Comparison of ENCODE assay signal across 8 cellular contexts in genomic region chr1:143792047-143792937, GRCh38.
DNase-seq lines count a peak whose midpoint lies in the region; ATAC-seq and TF ChIP-seq lines count a peak whose summit lies in the region.
"Not testable (repeated sequence)": the region's sequence is repeated elsewhere in the genome, so short reads cannot be mapped to it uniquely, and the experiment has no call there.

No MANE protein-coding gene starts in this region.

- not testable (repeated sequence) for H3K9me3 ChIP-seq in CD4-positive, alpha-beta T cell (ENCODE audit: control insufficient read depth, low read length); T-helper 17 cell (ENCODE audit: control insufficient read depth, low read length, poor library complexity, severe bottlenecking); mucosa of descending colon; upper lobe of right lung

- POLR2A ChIA-PET in CD4-positive, alpha-beta T cell (lab: Charles Lee); activated CD8-positive, alpha-beta T cell treated with anti-CD3 and anti-CD28 coated beads, Interleukin-2, amount 10 ng/mL, durations not matched to agents 7 days and 5 days (lab: Charles Lee); activated naive CD8-positive, alpha-beta T cell treated with anti-CD3 and anti-CD28 coated beads, Interleukin-2, amount 10 ng/mL, durations not matched to agents 7 days and 5 days (lab: Charles Lee): not testable (repeated sequence)

- not testable (repeated sequence) for H3K4me1 ChIP-seq in foreskin keratinocyte; mucosa of descending colon (ENCODE audit: low read depth); upper lobe of right lung

- H3K4me1 Mint-ChIP-seq in CD4-positive, alpha-beta T cell (ENCODE audit: low read depth); T-helper 17 cell; activated CD8-positive, alpha-beta T cell treated with anti-CD3 and anti-CD28 coated beads, Interleukin-2, amount 10 ng/mL, durations not matched to agents 7 days and 5 days (ENCODE audit: low read depth); activated naive CD8-positive, alpha-beta T cell treated with anti-CD3 and anti-CD28 coated beads, Interleukin-2, amount 10 ng/mL, durations not matched to agents 7 days and 5 days: not testable (repeated sequence)

- not testable (repeated sequence) for H3K9me3 Mint-ChIP-seq in CD4-positive, alpha-beta T cell; activated CD8-positive, alpha-beta T cell treated with anti-CD3 and anti-CD28 coated beads, Interleukin-2, amount 10 ng/mL, durations not matched to agents 7 days and 5 days (ENCODE audit: insufficient read depth); activated naive CD8-positive, alpha-beta T cell treated with anti-CD3 and anti-CD28 coated beads, Interleukin-2, amount 10 ng/mL, durations not matched to agents 7 days and 5 days

- H3K4me3 Mint-ChIP-seq in CD4-positive, alpha-beta T cell; T-helper 17 cell; activated CD8-positive, alpha-beta T cell treated with anti-CD3 and anti-CD28 coated beads, Interleukin-2, amount 10 ng/mL, durations not matched to agents 7 days and 5 days; activated naive CD8-positive, alpha-beta T cell treated with anti-CD3 and anti-CD28 coated beads, Interleukin-2, amount 10 ng/mL, durations not matched to agents 7 days and 5 days: not testable (repeated sequence)

- not testable (repeated sequence) for H3K27ac Mint-ChIP-seq in CD4-positive, alpha-beta T cell; T-helper 17 cell; activated CD8-positive, alpha-beta T cell treated with anti-CD3 and anti-CD28 coated beads, Interleukin-2, amount 10 ng/mL, durations not matched to agents 7 days and 5 days; activated naive CD8-positive, alpha-beta T cell treated with anti-CD3 and anti-CD28 coated beads, Interleukin-2, amount 10 ng/mL, durations not matched to agents 7 days and 5 days

- not testable (repeated sequence) for H3K27me3 ChIP-seq in CD4-positive, alpha-beta T cell (ENCODE audit: control insufficient read depth, insufficient read depth, low read length); foreskin keratinocyte; upper lobe of right lung

- not testable (repeated sequence) for H3K36me3 Mint-ChIP-seq in CD4-positive, alpha-beta T cell (ENCODE audit: low read depth); T-helper 17 cell (ENCODE audit: low read depth); activated CD8-positive, alpha-beta T cell treated with anti-CD3 and anti-CD28 coated beads, Interleukin-2, amount 10 ng/mL, durations not matched to agents 7 days and 5 days (ENCODE audit: low read depth); activated naive CD8-positive, alpha-beta T cell treated with anti-CD3 and anti-CD28 coated beads, Interleukin-2, amount 10 ng/mL, durations not matched to agents 7 days and 5 days

- peak; percentile 78 for ATAC-seq in CD4-positive, alpha-beta T cell (ENCODE audit: poor library complexity)
- ATAC-seq in T-helper 17 cell: peak; percentile 87
- peak; percentile 42 for ATAC-seq in activated CD8-positive, alpha-beta T cell treated with anti-CD3 and anti-CD28 coated beads, Interleukin-2, amount 10 ng/mL, durations not matched to agents 7 days and 5 days
- ATAC-seq in activated naive CD8-positive, alpha-beta T cell treated with anti-CD3 and anti-CD28 coated beads, Interleukin-2, amount 10 ng/mL, durations not matched to agents 7 days and 5 days (ENCODE audit: low read depth): peak; percentile 47
- peak; percentile 50 for ATAC-seq in foreskin keratinocyte
- ATAC-seq in mucosa of descending colon: peak; percentile 26
- peak; percentile 24 for ATAC-seq in sciatic nerve
- peak; percentile 69 for ATAC-seq in upper lobe of right lung

- H3K36me3 ChIP-seq in mucosa of descending colon (ENCODE audit: low read depth); upper lobe of right lung: not testable (repeated sequence)

- H3K4me3 ChIP-seq in mucosa of descending colon, upper lobe of right lung: not testable (repeated sequence)

- CTCF ChIA-PET in CD4-positive, alpha-beta T cell (lab: Charles Lee); activated CD8-positive, alpha-beta T cell treated with anti-CD3 and anti-CD28 coated beads, Interleukin-2, amount 10 ng/mL, durations not matched to agents 7 days and 5 days (lab: Charles Lee): not testable (repeated sequence)

- H3K27ac ChIP-seq in CD4-positive, alpha-beta T cell (ENCODE audit: low read depth, low read length); foreskin keratinocyte; upper lobe of right lung: not testable (repeated sequence)

- not testable (repeated sequence) for H3K27me3 Mint-ChIP-seq in CD4-positive, alpha-beta T cell; T-helper 17 cell; activated CD8-positive, alpha-beta T cell treated with anti-CD3 and anti-CD28 coated beads, Interleukin-2, amount 10 ng/mL, durations not matched to agents 7 days and 5 days (ENCODE audit: low read depth); activated naive CD8-positive, alpha-beta T cell treated with anti-CD3 and anti-CD28 coated beads, Interleukin-2, amount 10 ng/mL, durations not matched to agents 7 days and 5 days

- intact Hi-C loops in CD4-positive, alpha-beta T cell (cut with DNase I, micrococcal nuclease); mucosa of descending colon (cut with DNase I, micrococcal nuclease); sciatic nerve (cut with DNase I); upper lobe of right lung (cut with DNase I): not testable (repeated sequence)

- not testable (repeated sequence) for TF ChIP-seq CTCF in CD4-positive, alpha-beta T cell (IDR thresholded peaks at IDR 0.05); foreskin keratinocyte (conservative IDR thresholded peaks at IDR 0.05); mucosa of descending colon (IDR thresholded peaks at IDR 0.05); upper lobe of right lung (IDR thresholded peaks at IDR 0.05)

- not testable (repeated sequence) for DNase-seq in CD4-positive, alpha-beta T cell; T-helper 17 cell; activated CD8-positive, alpha-beta T cell treated with anti-CD3 and anti-CD28 coated beads, Interleukin-2, amount 10 ng/mL, durations not matched to agents 7 days and 5 days; activated naive CD8-positive, alpha-beta T cell treated with anti-CD3 and anti-CD28 coated beads, Interleukin-2, amount 10 ng/mL, durations not matched to agents 7 days and 5 days; foreskin keratinocyte; mucosa of descending colon; sciatic nerve (ENCODE audit: low spot score); upper lobe of right lung

Comparison
In these comparisons a context has a peak if more than half of its experiments do, and no peak if none do; other contexts are left out.
1. ATAC-seq: peak in every context shown above with its lines; median percentile 87 in T-helper 17 cell; 78 in CD4-positive, alpha-beta T cell; 69 in upper lobe of right lung; 50 in foreskin keratinocyte; 47 in activated naive CD8-positive, alpha-beta T cell treated with anti-CD3 and anti-CD28 coated beads, Interleukin-2, amount 10 ng/mL, durations not matched to agents 7 days and 5 days; 42 in activated CD8-positive, alpha-beta T cell treated with anti-CD3 and anti-CD28 coated beads, Interleukin-2, amount 10 ng/mL, durations not matched to agents 7 days and 5 days; 26 in mucosa of descending colon; 24 in sciatic nerve.